23 cellular contexts compared by ENCODE assay signal in genomic region chr1:41709873-41710272, GRCh38.
"Had no signal": no experiment of that assay in that cellular context is flagged by ENCODE, and none has a peak within 500 bp of the region (broad histone marks: within the 10 kb centered on the region; RNA-seq: fewer than 3 reads in every experiment).

No MANE protein-coding gene starts in this region.

- H3K9me3 Mint-ChIP-seq: endodermal cell, nephron progenitor cell had no signal

- H3K4me3 ChIP-seq: colonic mucosa, hepatocyte, pancreas, suprapubic skin, thyroid gland, upper lobe of left lung, vagina had no signal

- H3K27ac ChIP-seq: colonic mucosa, foreskin keratinocyte, hepatocyte, pancreas, suprapubic skin, thyroid gland, upper lobe of left lung, vagina had no signal

- H3K79me2 ChIP-seq: hepatocyte had no signal

- H3K9me3 ChIP-seq: colonic mucosa, pancreas, suprapubic skin, thyroid gland, upper lobe of left lung, vagina had no signal

- H3K27me3 ChIP-seq: colonic mucosa, hepatocyte, pancreas, suprapubic skin, thyroid gland, upper lobe of left lung, vagina had no signal

- H2AFZ ChIP-seq: hepatocyte had no signal

- H3K4me3 Mint-ChIP-seq: endodermal cell; naive thymus-derived CD4-positive, alpha-beta T cell; nephron progenitor cell had no signal

- ATAC-seq: foreskin keratinocyte; left colon; left ventricle myocardium superior; naive thymus-derived CD4-positive, alpha-beta T cell; pancreas; right cardiac atrium had no signal

- H3K4me1 ChIP-seq: colonic mucosa, pancreas, upper lobe of left lung, vagina had no signal

- H3K27ac Mint-ChIP-seq: endodermal cell, nephron progenitor cell, progenitor cell of endocrine pancreas had no signal

- DNase-seq: colonic mucosa; effector CD4-positive, alpha-beta T cell; endodermal cell; erythroblast; foreskin keratinocyte; kidney; left colon; left ventricle myocardium superior; mesendoderm; naive thymus-derived CD4-positive, alpha-beta T cell; nephron progenitor cell; nucleus accumbens; pancreas; small intestine; stimulated activated CD4-positive, alpha-beta T cell treated with anti-CD3 and anti-CD28 coated beads, Interleukin-12 subunit alpha, Interleukin-12 subunit beta, amount 100 ng/mL, for 4 hours; stimulated activated naive CD4-positive, alpha-beta T cell treated with Interleukin-2 at 50 U/mL for 16 hours; thyroid gland; upper lobe of left lung had no signal

- H3K36me3 ChIP-seq: colonic mucosa, pancreas, suprapubic skin, thyroid gland, upper lobe of left lung, vagina had no signal

- H3K4me2 ChIP-seq: hepatocyte had no signal
